1 cellular context compared by ENCODE assay signal in the genomic region with DNA sequence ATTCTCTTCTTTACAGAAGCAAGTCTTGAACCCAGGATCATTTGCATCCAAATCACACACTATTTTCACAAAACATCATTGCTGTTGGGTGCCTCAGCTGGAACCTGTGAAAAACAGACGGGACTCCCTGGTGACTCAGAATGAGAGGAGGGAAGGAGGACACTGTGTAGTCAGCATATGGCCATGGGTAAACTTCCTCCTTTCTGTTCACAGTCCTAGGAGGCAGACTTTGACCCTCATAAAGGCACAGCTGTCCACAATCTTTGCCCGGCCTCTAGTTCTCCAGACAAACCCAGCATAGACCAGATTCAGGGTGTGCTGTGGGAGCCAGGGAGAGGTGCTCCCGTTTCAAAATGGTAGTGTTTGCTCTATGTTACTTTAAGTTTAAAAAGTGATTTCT.
TF ChIP-seq lines count a peak whose summit lies in the region.

No MANE protein-coding gene starts in this region.

TF ChIP-seq in HepG2, 621 proteins besides CTCF, POLR2A, EP300 and RAD21 (continued from another document and continues in another):
- TF ChIP-seq, protein P1, sequence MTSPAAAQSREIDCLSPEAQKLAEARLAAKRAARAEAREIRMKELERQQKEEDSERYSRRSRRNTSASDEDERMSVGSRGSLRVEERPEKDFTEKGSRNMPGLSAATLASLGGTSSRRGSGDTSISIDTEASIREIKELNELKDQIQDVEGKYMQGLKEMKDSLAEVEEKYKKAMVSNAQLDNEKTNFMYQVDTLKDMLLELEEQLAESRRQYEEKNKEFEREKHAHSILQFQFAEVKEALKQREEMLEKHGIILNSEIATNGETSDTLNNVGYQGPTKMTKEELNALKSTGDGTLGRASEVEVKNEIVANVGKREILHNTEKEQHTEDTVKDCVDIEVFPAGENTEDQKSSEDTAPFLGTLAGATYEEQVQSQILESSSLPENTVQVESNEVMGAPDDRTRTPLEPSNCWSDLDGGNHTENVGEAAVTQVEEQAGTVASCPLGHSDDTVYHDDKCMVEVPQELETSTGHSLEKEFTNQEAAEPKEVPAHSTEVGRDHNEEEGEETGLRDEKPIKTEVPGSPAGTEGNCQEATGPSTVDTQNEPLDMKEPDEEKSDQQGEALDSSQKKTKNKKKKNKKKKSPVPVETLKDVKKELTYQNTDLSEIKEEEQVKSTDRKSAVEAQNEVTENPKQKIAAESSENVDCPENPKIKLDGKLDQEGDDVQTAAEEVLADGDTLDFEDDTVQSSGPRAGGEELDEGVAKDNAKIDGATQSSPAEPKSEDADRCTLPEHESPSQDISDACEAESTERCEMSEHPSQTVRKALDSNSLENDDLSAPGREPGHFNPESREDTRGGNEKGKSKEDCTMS (CRISPR knock-in tag; conservative IDR thresholded peaks at IDR 0.05): no peak
- no peak for TF ChIP-seq SOX13 (IDR thresholded peaks at IDR 0.05)
- TF ChIP-seq SOX13 (CRISPR knock-in tag; conservative IDR thresholded peaks at IDR 0.05 in 1 of 2, IDR thresholded peaks at IDR 0.05 in 1 of 2): peak in 1 of 2 experiments; percentile 6; a peak in 1 of 4 replicates
- no peak for TF ChIP-seq FOXJ3 (CRISPR knock-in tag; IDR thresholded peaks at IDR 0.05; ENCODE audit: borderline replicate concordance)
- TF ChIP-seq PHF8 (CRISPR knock-in tag; IDR thresholded peaks at IDR 0.05): no peak
- TF ChIP-seq, protein P2, sequence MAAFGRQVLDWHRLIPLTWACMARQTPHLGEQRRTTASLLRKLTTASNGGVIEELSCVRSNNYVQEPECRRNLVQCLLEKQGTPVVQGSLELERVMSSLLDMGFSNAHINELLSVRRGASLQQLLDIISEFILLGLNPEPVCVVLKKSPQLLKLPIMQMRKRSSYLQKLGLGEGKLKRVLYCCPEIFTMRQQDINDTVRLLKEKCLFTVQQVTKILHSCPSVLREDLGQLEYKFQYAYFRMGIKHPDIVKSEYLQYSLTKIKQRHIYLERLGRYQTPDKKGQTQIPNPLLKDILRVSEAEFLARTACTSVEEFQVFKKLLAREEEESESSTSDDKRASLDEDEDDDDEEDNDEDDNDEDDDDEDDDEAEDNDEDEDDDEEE (CRISPR knock-in tag; IDR thresholded peaks at IDR 0.05): no peak
- TF ChIP-seq ZNF34 (CRISPR knock-in tag; IDR thresholded peaks at IDR 0.05; ENCODE audit: borderline replicate concordance): no peak
- TF ChIP-seq ZNF44 (CRISPR knock-in tag; IDR thresholded peaks at IDR 0.05): no peak
- TF ChIP-seq SMAD1 (CRISPR knock-in tag; IDR thresholded peaks at IDR 0.05; ENCODE audit: borderline replicate concordance, low read depth): no peak
- TF ChIP-seq ARNTL (CRISPR knock-in tag; IDR thresholded peaks at IDR 0.05): no peak
- TF ChIP-seq DNMT3B (CRISPR knock-in tag; conservative IDR thresholded peaks at IDR 0.05): no peak
- TF ChIP-seq ZNF614 (CRISPR knock-in tag; IDR thresholded peaks at IDR 0.05; ENCODE audit: borderline replicate concordance): no peak
- TF ChIP-seq RELA (CRISPR knock-in tag; IDR thresholded peaks at IDR 0.05): no peak
- TF ChIP-seq ZNF225 (CRISPR knock-in tag; IDR thresholded peaks at IDR 0.05): no peak
- no peak for TF ChIP-seq ZNF557 (CRISPR knock-in tag; IDR thresholded peaks at IDR 0.05)
- TF ChIP-seq ZNF672 (CRISPR knock-in tag; IDR thresholded peaks at IDR 0.05): no peak
- peak; percentile 30; the same call in 1 of the 2 replicates for TF ChIP-seq ETV5 (CRISPR knock-in tag; IDR thresholded peaks at IDR 0.05; ENCODE audit: borderline replicate concordance)
- TF ChIP-seq ZNF367 (CRISPR knock-in tag; IDR thresholded peaks at IDR 0.05; ENCODE audit: borderline replicate concordance): no peak
- no peak for TF ChIP-seq NFYC (CRISPR knock-in tag; IDR thresholded peaks at IDR 0.05)
- 0 out of 2 replicates have a peak, but pooled peaks have one; percentile 37 for TF ChIP-seq ZNF264 (CRISPR knock-in tag; IDR thresholded peaks at IDR 0.05)
- no peak for TF ChIP-seq RFXAP (CRISPR knock-in tag; IDR thresholded peaks at IDR 0.05; ENCODE audit: borderline replicate concordance)
- TF ChIP-seq ZNF761 (CRISPR knock-in tag; conservative IDR thresholded peaks at IDR 0.05): no peak
- TF ChIP-seq, protein P3, sequence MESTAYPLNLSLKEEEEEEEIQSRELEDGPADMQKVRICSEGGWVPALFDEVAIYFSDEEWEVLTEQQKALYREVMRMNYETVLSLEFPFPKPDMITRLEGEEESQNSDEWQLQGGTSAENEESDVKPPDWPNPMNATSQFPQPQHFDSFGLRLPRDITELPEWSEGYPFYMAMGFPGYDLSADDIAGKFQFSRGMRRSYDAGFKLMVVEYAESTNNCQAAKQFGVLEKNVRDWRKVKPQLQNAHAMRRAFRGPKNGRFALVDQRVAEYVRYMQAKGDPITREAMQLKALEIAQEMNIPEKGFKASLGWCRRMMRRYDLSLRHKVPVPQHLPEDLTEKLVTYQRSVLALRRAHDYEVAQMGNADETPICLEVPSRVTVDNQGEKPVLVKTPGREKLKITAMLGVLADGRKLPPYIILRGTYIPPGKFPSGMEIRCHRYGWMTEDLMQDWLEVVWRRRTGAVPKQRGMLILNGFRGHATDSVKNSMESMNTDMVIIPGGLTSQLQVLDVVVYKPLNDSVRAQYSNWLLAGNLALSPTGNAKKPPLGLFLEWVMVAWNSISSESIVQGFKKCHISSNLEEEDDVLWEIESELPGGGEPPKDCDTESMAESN (CRISPR knock-in tag; conservative IDR thresholded peaks at IDR 0.05): no peak
- TF ChIP-seq ZNF660 (CRISPR knock-in tag; IDR thresholded peaks at IDR 0.05; ENCODE audit: borderline replicate concordance, low read depth): no peak
- TF ChIP-seq SMAD9 (CRISPR knock-in tag; IDR thresholded peaks at IDR 0.05): no peak
- TF ChIP-seq, protein P4, sequence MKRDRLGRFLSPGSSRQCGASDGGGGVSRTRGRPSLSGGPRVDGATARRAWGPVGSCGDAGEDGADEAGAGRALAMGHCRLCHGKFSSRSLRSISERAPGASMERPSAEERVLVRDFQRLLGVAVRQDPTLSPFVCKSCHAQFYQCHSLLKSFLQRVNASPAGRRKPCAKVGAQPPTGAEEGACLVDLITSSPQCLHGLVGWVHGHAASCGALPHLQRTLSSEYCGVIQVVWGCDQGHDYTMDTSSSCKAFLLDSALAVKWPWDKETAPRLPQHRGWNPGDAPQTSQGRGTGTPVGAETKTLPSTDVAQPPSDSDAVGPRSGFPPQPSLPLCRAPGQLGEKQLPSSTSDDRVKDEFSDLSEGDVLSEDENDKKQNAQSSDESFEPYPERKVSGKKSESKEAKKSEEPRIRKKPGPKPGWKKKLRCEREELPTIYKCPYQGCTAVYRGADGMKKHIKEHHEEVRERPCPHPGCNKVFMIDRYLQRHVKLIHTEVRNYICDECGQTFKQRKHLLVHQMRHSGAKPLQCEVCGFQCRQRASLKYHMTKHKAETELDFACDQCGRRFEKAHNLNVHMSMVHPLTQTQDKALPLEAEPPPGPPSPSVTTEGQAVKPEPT (CRISPR knock-in tag; IDR thresholded peaks at IDR 0.05; ENCODE audit: low read depth): no peak
- TF ChIP-seq NR2F6 (IDR thresholded peaks at IDR 0.05): no peak
- no peak for TF ChIP-seq NR2F6 (CRISPR knock-in tag; IDR thresholded peaks at IDR 0.05)
- TF ChIP-seq ZNF589 (CRISPR knock-in tag; conservative IDR thresholded peaks at IDR 0.05): no peak
- no peak for TF ChIP-seq HOXA9 (CRISPR knock-in tag; IDR thresholded peaks at IDR 0.05; ENCODE audit: borderline replicate concordance)
- TF ChIP-seq, protein P5, sequence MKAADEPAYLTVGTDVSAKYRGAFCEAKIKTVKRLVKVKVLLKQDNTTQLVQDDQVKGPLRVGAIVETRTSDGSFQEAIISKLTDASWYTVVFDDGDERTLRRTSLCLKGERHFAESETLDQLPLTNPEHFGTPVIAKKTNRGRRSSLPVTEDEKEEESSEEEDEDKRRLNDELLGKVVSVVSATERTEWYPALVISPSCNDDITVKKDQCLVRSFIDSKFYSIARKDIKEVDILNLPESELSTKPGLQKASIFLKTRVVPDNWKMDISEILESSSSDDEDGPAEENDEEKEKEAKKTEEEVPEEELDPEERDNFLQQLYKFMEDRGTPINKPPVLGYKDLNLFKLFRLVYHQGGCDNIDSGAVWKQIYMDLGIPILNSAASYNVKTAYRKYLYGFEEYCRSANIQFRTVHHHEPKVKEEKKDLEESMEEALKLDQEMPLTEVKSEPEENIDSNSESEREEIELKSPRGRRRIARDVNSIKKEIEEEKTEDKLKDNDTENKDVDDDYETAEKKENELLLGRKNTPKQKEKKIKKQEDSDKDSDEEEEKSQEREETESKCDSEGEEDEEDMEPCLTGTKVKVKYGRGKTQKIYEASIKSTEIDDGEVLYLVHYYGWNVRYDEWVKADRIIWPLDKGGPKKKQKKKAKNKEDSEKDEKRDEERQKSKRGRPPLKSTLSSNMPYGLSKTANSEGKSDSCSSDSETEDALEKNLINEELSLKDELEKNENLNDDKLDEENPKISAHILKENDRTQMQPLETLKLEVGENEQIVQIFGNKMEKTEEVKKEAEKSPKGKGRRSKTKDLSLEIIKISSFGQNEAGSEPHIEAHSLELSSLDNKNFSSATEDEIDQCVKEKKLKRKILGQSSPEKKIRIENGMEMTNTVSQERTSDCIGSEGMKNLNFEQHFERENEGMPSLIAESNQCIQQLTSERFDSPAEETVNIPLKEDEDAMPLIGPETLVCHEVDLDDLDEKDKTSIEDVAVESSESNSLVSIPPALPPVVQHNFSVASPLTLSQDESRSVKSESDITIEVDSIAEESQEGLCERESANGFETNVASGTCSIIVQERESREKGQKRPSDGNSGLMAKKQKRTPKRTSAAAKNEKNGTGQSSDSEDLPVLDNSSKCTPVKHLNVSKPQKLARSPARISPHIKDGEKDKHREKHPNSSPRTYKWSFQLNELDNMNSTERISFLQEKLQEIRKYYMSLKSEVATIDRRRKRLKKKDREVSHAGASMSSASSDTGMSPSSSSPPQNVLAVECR (CRISPR knock-in tag; IDR thresholded peaks at IDR 0.05; ENCODE audit: borderline replicate concordance): no peak
- 0 out of 2 replicates have a peak, but pooled peaks have one; percentile 30 for TF ChIP-seq ZFX (CRISPR knock-in tag; IDR thresholded peaks at IDR 0.05; ENCODE audit: low read depth)
- TF ChIP-seq, protein P6, sequence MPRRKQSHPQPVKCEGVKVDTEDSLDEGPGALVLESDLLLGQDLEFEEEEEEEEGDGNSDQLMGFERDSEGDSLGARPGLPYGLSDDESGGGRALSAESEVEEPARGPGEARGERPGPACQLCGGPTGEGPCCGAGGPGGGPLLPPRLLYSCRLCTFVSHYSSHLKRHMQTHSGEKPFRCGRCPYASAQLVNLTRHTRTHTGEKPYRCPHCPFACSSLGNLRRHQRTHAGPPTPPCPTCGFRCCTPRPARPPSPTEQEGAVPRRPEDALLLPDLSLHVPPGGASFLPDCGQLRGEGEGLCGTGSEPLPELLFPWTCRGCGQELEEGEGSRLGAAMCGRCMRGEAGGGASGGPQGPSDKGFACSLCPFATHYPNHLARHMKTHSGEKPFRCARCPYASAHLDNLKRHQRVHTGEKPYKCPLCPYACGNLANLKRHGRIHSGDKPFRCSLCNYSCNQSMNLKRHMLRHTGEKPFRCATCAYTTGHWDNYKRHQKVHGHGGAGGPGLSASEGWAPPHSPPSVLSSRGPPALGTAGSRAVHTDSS (CRISPR knock-in tag; conservative IDR thresholded peaks at IDR 0.05): no peak
- no peak for TF ChIP-seq MTF2 (CRISPR knock-in tag; IDR thresholded peaks at IDR 0.05; ENCODE audit: borderline replicate concordance)
- no peak for TF ChIP-seq PHF21A (CRISPR knock-in tag; IDR thresholded peaks at IDR 0.05)
- no peak for TF ChIP-seq SALL2 (CRISPR knock-in tag; IDR thresholded peaks at IDR 0.05)
- TF ChIP-seq SOX5 (CRISPR knock-in tag; IDR thresholded peaks at IDR 0.05; ENCODE audit: borderline replicate concordance): peak; percentile 53; the same call in 1 of the 2 replicates
- TF ChIP-seq NAIF1 (CRISPR knock-in tag; IDR thresholded peaks at IDR 0.05; ENCODE audit: borderline replicate concordance): no peak
- TF ChIP-seq ZNF333 (CRISPR knock-in tag; IDR thresholded peaks at IDR 0.05; ENCODE audit: borderline replicate concordance): no peak
- TF ChIP-seq PTBP1 (IDR thresholded peaks at IDR 0.05; ENCODE audit: low read depth, low read length, poor library complexity, severe bottlenecking): no peak
- no peak for TF ChIP-seq SP4 (CRISPR knock-in tag; IDR thresholded peaks at IDR 0.05)
- no peak for TF ChIP-seq MYNN (CRISPR knock-in tag; IDR thresholded peaks at IDR 0.05; ENCODE audit: low read depth)
- TF ChIP-seq DPF2 (CRISPR knock-in tag; IDR thresholded peaks at IDR 0.05; ENCODE audit: borderline replicate concordance, low read depth): no peak
- no peak for TF ChIP-seq REL (CRISPR knock-in tag; conservative IDR thresholded peaks at IDR 0.05)
- TF ChIP-seq ISL2 (CRISPR knock-in tag; IDR thresholded peaks at IDR 0.05): no peak
- TF ChIP-seq, protein P7, sequence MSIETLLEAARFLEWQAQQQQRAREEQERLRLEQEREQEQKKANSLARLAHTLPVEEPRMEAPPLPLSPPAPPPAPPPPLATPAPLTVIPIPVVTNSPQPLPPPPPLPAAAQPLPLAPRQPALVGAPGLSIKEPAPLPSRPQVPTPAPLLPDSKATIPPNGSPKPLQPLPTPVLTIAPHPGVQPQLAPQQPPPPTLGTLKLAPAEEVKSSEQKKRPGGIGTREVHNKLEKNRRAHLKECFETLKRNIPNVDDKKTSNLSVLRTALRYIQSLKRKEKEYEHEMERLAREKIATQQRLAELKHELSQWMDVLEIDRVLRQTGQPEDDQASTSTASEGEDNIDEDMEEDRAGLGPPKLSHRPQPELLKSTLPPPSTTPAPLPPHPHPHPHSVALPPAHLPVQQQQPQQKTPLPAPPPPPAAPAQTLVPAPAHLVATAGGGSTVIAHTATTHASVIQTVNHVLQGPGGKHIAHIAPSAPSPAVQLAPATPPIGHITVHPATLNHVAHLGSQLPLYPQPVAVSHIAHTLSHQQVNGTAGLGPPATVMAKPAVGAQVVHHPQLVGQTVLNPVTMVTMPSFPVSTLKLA (IDR thresholded peaks at IDR 0.05): no peak
- TF ChIP-seq ZNF260 (CRISPR knock-in tag; IDR thresholded peaks at IDR 0.05; ENCODE audit: borderline replicate concordance, low read depth): no peak
- TF ChIP-seq RNF2 (conservative IDR thresholded peaks at IDR 0.05; ENCODE audit: low read depth): no peak
- TF ChIP-seq, protein P8, sequence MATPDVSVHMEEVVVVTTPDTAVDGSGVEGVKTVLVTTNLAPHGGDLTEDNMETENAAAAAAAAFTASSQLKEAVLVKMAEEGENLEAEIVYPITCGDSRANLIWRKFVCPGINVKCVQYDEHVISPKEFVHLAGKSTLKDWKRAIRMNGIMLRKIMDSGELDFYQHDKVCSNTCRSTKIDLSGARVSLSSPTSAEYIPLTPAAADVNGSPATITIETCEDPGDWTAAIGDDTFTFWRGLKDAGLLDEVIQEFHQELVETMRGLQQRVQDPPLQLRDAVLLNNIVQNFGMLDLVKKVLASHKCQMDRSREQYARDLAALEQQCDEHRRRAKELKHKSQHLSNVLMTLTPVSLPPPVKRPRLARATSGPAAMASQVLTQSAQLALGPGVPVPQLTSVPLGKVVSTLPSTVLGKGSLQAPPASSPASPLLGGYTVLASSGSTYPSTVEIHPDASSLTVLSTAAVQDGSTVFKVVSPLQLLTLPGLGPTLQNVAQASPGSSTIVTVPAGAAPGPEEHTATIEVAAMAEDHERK (CRISPR knock-in tag; IDR thresholded peaks at IDR 0.05; ENCODE audit: low read depth): no peak
- TF ChIP-seq NCOA5 (CRISPR knock-in tag; IDR thresholded peaks at IDR 0.05): no peak
- TF ChIP-seq LCORL (IDR thresholded peaks at IDR 0.05): no peak
- peak; percentile 39; the same call in 1 of the 2 replicates for TF ChIP-seq LCORL (CRISPR knock-in tag; IDR thresholded peaks at IDR 0.05)
- no peak for TF ChIP-seq ZNF790 (CRISPR knock-in tag; IDR thresholded peaks at IDR 0.05; ENCODE audit: borderline replicate concordance)
- TF ChIP-seq ZNF234 (CRISPR knock-in tag; conservative IDR thresholded peaks at IDR 0.05): no peak
- TF ChIP-seq ZFP62 (CRISPR knock-in tag; IDR thresholded peaks at IDR 0.05): no peak
- TF ChIP-seq CBFB (CRISPR knock-in tag; IDR thresholded peaks at IDR 0.05): no peak
- TF ChIP-seq NFRKB (IDR thresholded peaks at IDR 0.05): no peak
